8 cellular contexts compared by ENCODE assay signal in the genomic region with DNA sequence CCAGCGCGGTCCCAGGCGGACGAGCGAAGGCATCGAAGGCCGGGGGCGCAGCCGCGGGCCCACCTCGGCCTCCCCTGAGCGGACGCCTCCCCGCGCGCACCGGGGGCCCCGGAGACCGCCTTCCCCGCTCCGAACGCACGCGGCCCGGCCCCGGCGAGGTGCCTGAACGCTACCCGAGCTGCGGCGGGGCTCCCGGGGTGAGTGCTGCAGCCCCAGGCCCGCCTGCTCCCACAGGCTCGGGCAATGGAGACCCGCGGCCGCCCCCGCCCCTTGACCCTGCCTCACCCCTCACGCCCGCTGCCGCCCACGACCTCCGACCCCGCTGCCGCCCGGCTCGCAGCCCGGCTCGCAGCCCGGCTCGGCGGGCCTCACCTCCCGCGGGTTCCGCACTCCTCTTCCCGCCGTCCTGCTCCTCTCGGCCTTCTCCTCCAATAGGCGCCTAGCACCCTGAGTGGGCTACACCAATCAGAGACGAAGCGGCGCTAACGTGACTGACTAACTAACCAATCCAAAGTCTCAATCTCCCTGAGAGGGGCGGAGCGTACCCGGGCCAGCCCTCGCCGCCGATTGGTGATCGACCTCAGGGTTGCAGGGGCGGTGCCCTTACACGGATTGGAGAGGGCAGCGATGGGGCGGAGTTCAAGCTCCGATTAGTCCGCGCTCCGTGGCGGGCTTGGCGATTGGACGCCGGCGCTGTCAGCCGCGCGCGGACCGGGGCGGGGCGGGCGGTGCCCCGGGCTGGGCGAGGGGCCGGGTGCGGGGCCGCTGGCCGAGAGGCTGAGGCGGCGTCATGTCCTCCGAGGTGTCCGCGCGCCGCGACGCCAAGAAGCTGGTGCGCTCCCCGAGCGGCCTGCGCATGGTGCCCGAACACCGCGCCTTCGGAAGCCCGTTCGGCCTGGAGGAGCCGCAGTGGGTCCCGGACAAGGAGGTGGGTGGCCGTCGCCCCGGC. TPM values are rescaled to one million over a fixed set of nuclear protein-coding genes. Genes with fewer than 3 reads are reported as not detected.
A peak's percentile ranks its signal among the peaks of the same experiment; 100 is the strongest.
DNase-seq lines count a peak whose midpoint lies in the region; ATAC-seq and TF ChIP-seq lines count a peak whose summit lies in the region.

TSS of gene XRCC3 (minus strand) at position 400 of the 949 bp plus-strand sequence. CDS start 4,364 bp downstream, outside the sequence.
TSS of gene ZFYVE21 (plus strand) at position 759 of the 949 bp plus-strand sequence. CDS start at position 791, 32 bp downstream.

- H3K27me3 ChIP-seq in PC-3 (ENCODE audit: low read length): no peaks in the 10 kb centered on the region

- peak within 1 kb of the TSS; percentile 29 for H3K27ac ChIP-seq in PC-3 (ENCODE audit: low read length)

- no TSS peak for BruUV-seq in PC-3 (replicated peaks; lab: Mats Ljungman, UMichigan)

- CTCF ChIA-PET in PC-3 (lab: Charles Lee): interaction anchor here (0.5 to 1.0 kb wide), 2 partner anchors 85 to 89 kb away, joined by 3 to 5 read pairs; no protein-coding TSS in a partner anchor

- TF ChIP-seq RAD21 in Ishikawa (IDR thresholded peaks at IDR 0.05; ENCODE audit: low read depth): no peak

- H3F3A ChIP-seq in PC-3 (ENCODE audit: low read length, unreplicated experiment): no peaks in the 10 kb centered on the region

- H3K9me2 ChIP-seq in PC-3 (replicated peaks; ENCODE audit: low read length): no peaks in the 10 kb centered on the region

- ATAC-seq in GM21576 (IDR thresholded peaks at IDR 0.05; ENCODE audit: unreplicated experiment) (peak; percentile 94), PC-3 (peak; percentile 77)

- peaks cover 51% of the 10 kb centered on the region for H3K4me1 ChIP-seq in PC-3 (ENCODE audit: insufficient read depth, low read length)

- POLR2A ChIA-PET in PC-3 (lab: Charles Lee; ENCODE audit: unreplicated experiment): interaction anchor here (0.6 kb wide), 1 partner anchor 64 kb away, joined by 3 read pairs; no protein-coding TSS in a partner anchor

- peak within 1 kb of the TSS; percentile 99 for H3K4me2 ChIP-seq in PC-3 (ENCODE audit: low read length)

- intact Hi-C loops in PC-3 (cut with micrococcal nuclease): loop anchor here (10.0 kb wide), 1 partner anchor 141 kb away; no protein-coding TSS in a partner anchor

- H3K9me3 ChIP-seq in PC-3 (ENCODE audit: low read length): no peaks in the 10 kb centered on the region

- TF ChIP-seq CTCF in PC-3 (conservative IDR thresholded peaks at IDR 0.05; ENCODE audit: low read depth, low read length) (no peak), epithelial cell of proximal tubule (conservative IDR thresholded peaks at IDR 0.05; ENCODE audit: low read depth, low read length) (no peak)

- peak within 1 kb of the TSS; percentile 51 for H2AFZ ChIP-seq in PC-3 (ENCODE audit: low read length)

- H3K9ac ChIP-seq in PC-3 (ENCODE audit: low read length): peak within 1 kb of the TSS; percentile 97

- DNase-seq in DMS114 treated with DMSO at 0.1 percent for 48 hours (lab: John Stamatoyannopoulos, UW; ENCODE audit: unreplicated experiment): peak; percentile 97
- DNase-seq in PC-3: peak; percentile 99
- peak; percentile 99 for DNase-seq in activated T-cell treated with anti-CD3 and anti-CD28 coated beads for 48 hours (ENCODE audit: low read depth)
- peak; percentile 87 for DNase-seq in epithelial cell of proximal tubule (ENCODE audit: low read depth)
- peak; percentile 100 for DNase-seq in mucosa of gallbladder (ENCODE audit: low spot score)
- peak; percentile 99 for DNase-seq in stimulated activated CD8-positive, alpha-beta memory T cell treated with anti-CD3 and anti-CD28 coated beads, Interleukin-4, amount 100 ng/mL, for 4 hours (ENCODE audit: low read depth in 2 of 2, low spot score in 1 of 2)

- H3K36me3 ChIP-seq in PC-3 (ENCODE audit: low read depth, low read length): no peaks in the 10 kb centered on the region

- H4K20me1 ChIP-seq in PC-3 (ENCODE audit: low read length): no peaks in the 10 kb centered on the region

- peaks cover 72% of the 10 kb centered on the region for H3K79me2 ChIP-seq in PC-3 (ENCODE audit: low read length)

- TF ChIP-seq EP300 in Ishikawa (IDR thresholded peaks at IDR 0.05; ENCODE audit: borderline replicate concordance): no peak

- H3K4me3 ChIP-seq in PC-3 (ENCODE audit: low read length): peak within 1 kb of the TSS; percentile 87
- peak within 1 kb of the TSS; percentile 85 for H3K4me3 ChIP-seq in epithelial cell of proximal tubule (ENCODE audit: low read depth, low read length)

TF ChIP-seq in Ishikawa, 13 proteins besides CTCF, POLR2A, EP300 and RAD21:
- TF ChIP-seq ZBTB7A (IDR thresholded peaks at IDR 0.05; ENCODE audit: low read depth) (0 out of 2 replicates have a peak, but pooled peaks have one; percentile 22), MAX (IDR thresholded peaks at IDR 0.05) (peak; percentile 88), TEAD4 (IDR thresholded peaks at IDR 0.05) (0 out of 2 replicates have a peak, but pooled peaks have one; percentile 18), YY1 (IDR thresholded peaks at IDR 0.05; ENCODE audit: low read depth) (peak; percentile 31), TAF1 (IDR thresholded peaks at IDR 0.05; ENCODE audit: low read depth) (peak; percentile 40; the same call in 1 of the 2 replicates), EGR1 (IDR thresholded peaks at IDR 0.05) (no peak), CREB1 (IDR thresholded peaks at IDR 0.05; ENCODE audit: low read depth) (no peak)
- TF ChIP-seq, protein P1, sequence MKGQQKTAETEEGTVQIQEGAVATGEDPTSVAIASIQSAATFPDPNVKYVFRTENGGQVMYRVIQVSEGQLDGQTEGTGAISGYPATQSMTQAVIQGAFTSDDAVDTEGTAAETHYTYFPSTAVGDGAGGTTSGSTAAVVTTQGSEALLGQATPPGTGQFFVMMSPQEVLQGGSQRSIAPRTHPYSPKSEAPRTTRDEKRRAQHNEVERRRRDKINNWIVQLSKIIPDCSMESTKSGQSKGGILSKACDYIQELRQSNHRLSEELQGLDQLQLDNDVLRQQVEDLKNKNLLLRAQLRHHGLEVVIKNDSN (IDR thresholded peaks at IDR 0.05): peak; percentile 82

RNA-seq across cellular contexts. Expression of gene XRCC3, which starts in this region (rescaled TPM):
- total RNA-seq in PC-3 (2014; rRNA removed) (61.3 and 80.3 TPM in 2 replicates), epithelial cell of proximal tubule (32.5 and 55.0 TPM in 2 replicates), mucosa of gallbladder (8.5 TPM)

RNA-seq across cellular contexts. Expression of gene ZFYVE21, which starts in this region (rescaled TPM):
- total RNA-seq in PC-3 (2014; rRNA removed) (47.2 and 50.1 TPM in 2 replicates), epithelial cell of proximal tubule (74.1 and 110 TPM in 2 replicates), mucosa of gallbladder (94.0 TPM)

Comparison
In these comparisons a context has a peak if more than half of its experiments do, and no peak if none do; other contexts are left out.
1. Peak in every context shown above with its lines: DNase-seq, ATAC-seq, H3K4me3 ChIP-seq and H3K27ac ChIP-seq.